Comparison of ENCODE assay signal across 21 cellular contexts in genomic region chr3:39744746-39745145, GRCh38.
"Had no signal": no experiment of that assay in that cellular context is flagged by ENCODE, and none has a peak within 500 bp of the region (broad histone marks: within the 10 kb centered on the region; RNA-seq: fewer than 3 reads in every experiment).

No MANE protein-coding gene starts in this region.

- H3K27me3 ChIP-seq: esophagus muscularis mucosa, foreskin keratinocyte, gastroesophageal sphincter, heart left ventricle, hepatocyte had no signal

- DNase-seq: dermis blood vessel endothelial cell; dorsolateral prefrontal cortex; effector CD4-positive, alpha-beta T cell; effector memory CD4-positive, alpha-beta T cell; foreskin keratinocyte; heart left ventricle; hypothalamus; immature natural killer cell; islet precursor cell; kidney; kidney glomerular epithelial cell; left colon; left ventricle myocardium superior; lower lobe of right lung; mesenchymal stem cell; mucosa of descending colon; naive thymus-derived CD4-positive, alpha-beta T cell had no signal

- H3K9me3 ChIP-seq: lower lobe of right lung, mucosa of descending colon had no signal

- H3K27ac ChIP-seq: coronary artery, dorsolateral prefrontal cortex, esophagus muscularis mucosa, foreskin keratinocyte, gastroesophageal sphincter, heart left ventricle, hepatocyte, lower lobe of right lung had no signal

- H3K4me1 ChIP-seq: esophagus muscularis mucosa, foreskin keratinocyte, gastroesophageal sphincter, heart left ventricle, lower lobe of right lung had no signal

- H3K36me3 ChIP-seq: esophagus muscularis mucosa, gastroesophageal sphincter, heart left ventricle, lower lobe of right lung had no signal

- H3K4me3 ChIP-seq: coronary artery, dorsolateral prefrontal cortex, esophagus muscularis mucosa, gastroesophageal sphincter, heart left ventricle, hepatocyte, lower lobe of right lung, mucosa of descending colon had no signal
